ENCODE assay signal across 1 cellular context in the genomic region with DNA sequence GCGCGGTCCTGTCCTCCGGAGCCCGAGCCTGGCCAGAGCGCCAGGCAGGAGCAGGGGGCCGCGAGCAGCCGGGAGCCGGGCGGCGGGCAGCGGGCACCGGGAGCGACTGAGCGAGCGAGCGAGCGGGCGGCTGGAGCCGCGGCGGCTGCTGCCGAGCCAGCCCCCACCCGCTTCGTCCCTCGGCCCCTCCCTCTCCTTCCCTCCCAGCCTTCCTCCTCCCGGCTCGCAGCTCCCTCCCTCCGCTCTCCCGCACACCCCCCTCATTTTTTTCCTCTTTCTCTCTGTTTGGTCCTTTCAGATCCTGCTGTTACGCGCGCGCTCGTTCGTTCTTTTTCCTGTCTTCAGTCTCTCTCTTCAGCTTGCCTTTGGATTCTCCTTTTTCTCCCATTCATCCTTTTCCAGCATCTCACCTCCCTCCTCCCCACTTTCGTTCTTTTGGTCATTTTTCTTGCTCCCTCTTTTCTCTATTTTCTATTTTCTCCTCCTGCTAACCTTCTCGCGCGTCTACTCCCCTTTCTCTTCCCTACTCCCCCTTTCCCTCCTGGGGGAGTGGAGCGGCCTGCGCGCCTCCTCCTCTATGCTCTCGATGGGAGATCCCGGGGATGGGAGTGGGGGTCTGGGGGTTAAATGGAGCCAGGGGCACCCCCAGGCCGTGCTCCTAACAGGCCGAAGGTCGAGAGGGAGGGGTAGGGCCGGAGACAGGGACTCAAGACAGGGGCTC.
TF ChIP-seq lines count a peak whose summit lies in the region.

MEGF11 (minus strand) TSS at position 108 of the 721 bp plus-strand sequence. CDS start 125,347 bp downstream, outside the sequence.

TF ChIP-seq in HepG2, 621 proteins besides CTCF, POLR2A, EP300 and RAD21 (continued from another document):
- no peak for TF ChIP-seq RBM22 (optimal IDR thresholded peaks at IDR 0.05; ENCODE audit: low read length)
